Comparison of ENCODE assay signal across 1 cellular context in the genomic region with DNA sequence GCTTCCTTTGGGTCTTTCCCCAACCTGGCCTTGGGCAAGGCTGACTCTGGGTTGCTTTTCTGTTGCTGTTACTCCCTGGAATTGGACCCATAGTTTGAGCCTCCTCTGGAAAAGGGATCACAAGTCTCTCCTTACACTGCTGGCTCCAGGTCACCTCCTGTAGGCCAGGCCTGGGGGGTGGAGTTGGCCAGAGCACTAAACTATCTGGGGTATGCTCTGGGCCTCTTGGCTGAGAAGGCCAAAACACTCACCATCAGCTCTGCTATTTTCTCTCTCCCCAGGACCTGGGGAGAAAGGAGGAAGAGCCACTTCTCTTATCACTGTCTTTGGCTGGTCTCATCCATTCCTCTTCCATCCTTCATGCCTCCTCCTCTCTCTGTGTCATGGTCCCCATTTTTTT.
TF ChIP-seq lines count a peak whose summit lies in the region.

No MANE protein-coding gene starts in this region.

TF ChIP-seq in K562, 482 proteins besides CTCF, POLR2A, EP300 and RAD21 (continued from another document):
- TF ChIP-seq ZKSCAN8 (CRISPR knock-in tag; IDR thresholded peaks at IDR 0.05) (no peak), NBN (IDR thresholded peaks at IDR 0.05; ENCODE audit: low read depth) (no peak), NFE2L1 (tag; IDR thresholded peaks at IDR 0.05; ENCODE audit: borderline replicate concordance, low read depth) (no peak), U2AF2 (optimal IDR thresholded peaks at IDR 0.05; ENCODE audit: low read depth, low read length) (no peak), RFX5 (IDR thresholded peaks at IDR 0.05; ENCODE audit: low read depth, low read length) (no peak), BCL6 (CRISPR knock-in tag; IDR thresholded peaks at IDR 0.05) (no peak)
